In the genomic region with DNA sequence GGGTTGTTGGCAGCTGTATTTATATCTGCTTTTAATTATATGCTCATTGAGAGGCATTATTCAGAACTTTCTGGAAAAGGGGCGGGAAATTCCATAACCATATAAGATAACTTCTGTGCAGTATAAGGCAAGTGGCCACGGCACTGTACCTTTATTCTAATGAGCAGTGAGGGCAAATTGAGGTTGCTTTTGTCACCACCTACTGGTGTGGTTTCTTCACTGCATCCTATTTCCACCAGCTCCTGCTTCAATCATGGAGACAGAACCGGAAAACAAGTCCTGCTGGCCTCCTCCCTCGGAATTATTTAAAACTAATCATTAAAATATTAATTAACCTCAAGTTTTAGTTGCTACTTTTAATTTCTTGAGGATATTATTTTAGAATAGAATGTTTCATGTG, we compare ENCODE assay signal across 8 cellular contexts.
A peak's percentile ranks its signal among the peaks of the same experiment; 100 is the strongest.
DNase-seq lines count a peak whose midpoint lies in the region; ATAC-seq and TF ChIP-seq lines count a peak whose summit lies in the region.
"Had no signal": no experiment of that assay in that cellular context is flagged by ENCODE, and none has a peak within 500 bp of the region (broad histone marks: within the 10 kb centered on the region; RNA-seq: fewer than 3 reads in every experiment).

No MANE protein-coding gene starts in this region.

- in situ Hi-C loops in GM13976 (cut with MboI; ENCODE audit: low sequenced_read_pairs, unreplicated experiment): no loop called here

- no peak overlapping the region for H3K27ac ChIP-seq in right lobe of liver

- no peaks in the 10 kb centered on the region for H3K9me3 ChIP-seq in right lobe of liver

- H3K4me1 ChIP-seq in right lobe of liver: no peaks in the 10 kb centered on the region

- TF ChIP-seq POLR2A in right lobe of liver (IDR thresholded peaks at IDR 0.05): no peak

- peak; percentile 43 for TF ChIP-seq CTCF in GM13976 (IDR thresholded peaks at IDR 0.05; ENCODE audit: borderline replicate concordance, control extremely low read depth, extremely low read depth, insufficient read depth, missing control alignments)
- TF ChIP-seq CTCF in right lobe of liver (IDR thresholded peaks at IDR 0.05): peak; percentile 13 to 40 (median 28)

- WGBS in right lobe of liver (ENCODE audit: insufficient coverage, low coverage, low lambda C conversion rate, missing lambda C conversion rate): 40% methylated on average over 4 of the region's 4 CpGs

- intact Hi-C loops in right lobe of liver (cut with DNase I): no loop called here

- H3K36me3 ChIP-seq in right lobe of liver: no peaks in the 10 kb centered on the region

- H3K27me3 ChIP-seq in right lobe of liver: no peaks in the 10 kb centered on the region

- peak; percentile 65 for ATAC-seq in HG02798 (IDR thresholded peaks at IDR 0.05; ENCODE audit: poor library complexity, unreplicated experiment)
- peak; percentile 85 for ATAC-seq in SK-N-SH treated with all-trans-retinoic acid at 6 μM for 48 hours
- peak in 3 of 4 donors; percentile 28 to 56 (median 35) for ATAC-seq in right lobe of liver
- no peak for ATAC-seq in GM18909 (IDR thresholded peaks at IDR 0.05; ENCODE audit: poor library complexity, unreplicated experiment)

- DNase-seq in GM13976 (ENCODE audit: low spot score): peak; percentile 16
- no peak for DNase-seq in right lobe of liver
- DNase-seq in NCI-H2227 treated with DMSO at 0.1 percent for 48 hours (lab: John Stamatoyannopoulos, UW): no peak
- DNase-seq in NCI-H510A (lab: John Stamatoyannopoulos, UW): no peak
- DNase-seq: NCI-H2171 had no signal

- H3K4me3 ChIP-seq in right lobe of liver: no peak overlapping the region

TF ChIP-seq in SK-N-SH treated with all-trans-retinoic acid at 6 μM for 48 hours, 23 proteins besides CTCF, POLR2A, EP300 and RAD21:
- TF ChIP-seq ZC3H10 (CRISPR knock-in tag; IDR thresholded peaks at IDR 0.05): no peak
- no peak for TF ChIP-seq ZNF565 (CRISPR knock-in tag; conservative IDR thresholded peaks at IDR 0.05; ENCODE audit: low read depth)
- TF ChIP-seq ZFP3 (CRISPR knock-in tag; IDR thresholded peaks at IDR 0.05): no peak
- TF ChIP-seq ZFP30 (CRISPR knock-in tag; IDR thresholded peaks at IDR 0.05): no peak
- TF ChIP-seq, protein P1, sequence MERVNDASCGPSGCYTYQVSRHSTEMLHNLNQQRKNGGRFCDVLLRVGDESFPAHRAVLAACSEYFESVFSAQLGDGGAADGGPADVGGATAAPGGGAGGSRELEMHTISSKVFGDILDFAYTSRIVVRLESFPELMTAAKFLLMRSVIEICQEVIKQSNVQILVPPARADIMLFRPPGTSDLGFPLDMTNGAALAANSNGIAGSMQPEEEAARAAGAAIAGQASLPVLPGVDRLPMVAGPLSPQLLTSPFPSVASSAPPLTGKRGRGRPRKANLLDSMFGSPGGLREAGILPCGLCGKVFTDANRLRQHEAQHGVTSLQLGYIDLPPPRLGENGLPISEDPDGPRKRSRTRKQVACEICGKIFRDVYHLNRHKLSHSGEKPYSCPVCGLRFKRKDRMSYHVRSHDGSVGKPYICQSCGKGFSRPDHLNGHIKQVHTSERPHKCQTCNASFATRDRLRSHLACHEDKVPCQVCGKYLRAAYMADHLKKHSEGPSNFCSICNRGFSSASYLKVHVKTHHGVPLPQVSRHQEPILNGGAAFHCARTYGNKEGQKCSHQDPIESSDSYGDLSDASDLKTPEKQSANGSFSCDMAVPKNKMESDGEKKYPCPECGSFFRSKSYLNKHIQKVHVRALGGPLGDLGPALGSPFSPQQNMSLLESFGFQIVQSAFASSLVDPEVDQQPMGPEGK (CRISPR knock-in tag; IDR thresholded peaks at IDR 0.05; ENCODE audit: borderline replicate concordance): no peak
- no peak for TF ChIP-seq GLIS3 (CRISPR knock-in tag; IDR thresholded peaks at IDR 0.05)
- no peak for TF ChIP-seq CSDC2 (CRISPR knock-in tag; IDR thresholded peaks at IDR 0.05)
- TF ChIP-seq ISL1 (CRISPR knock-in tag; IDR thresholded peaks at IDR 0.05): no peak
TF ChIP-seq in SK-N-SH treated with all-trans-retinoic acid at 6 μM for 48 hours: peak in this region for 0.
